Comparison of ENCODE assay signal across 8 cellular contexts in genomic region chr4:105715692-105716278, GRCh38. TPM values are rescaled to one million over a fixed set of nuclear protein-coding genes. Genes with fewer than 3 reads are reported as not detected.
A peak's percentile ranks its signal among the peaks of the same experiment; 100 is the strongest.
DNase-seq lines count a peak whose midpoint lies in the region; FAIRE-seq and TF ChIP-seq lines count a peak whose summit lies in the region.

No MANE protein-coding gene starts in this region.

- peaks cover 17% of the 10 kb centered on the region for H3K4me1 Mint-ChIP-seq in progenitor cell of endocrine pancreas (ENCODE audit: low read depth)
- peaks cover 2% of the 10 kb centered on the region for H3K4me1 Mint-ChIP-seq in activated naive CD4-positive, alpha-beta T cell treated with anti-CD3 and anti-CD28 coated beads for 36 hours (ENCODE audit: low read depth)

- H3K4me3 Mint-ChIP-seq in progenitor cell of endocrine pancreas (ENCODE audit: low read depth): no peak overlapping the region
- no peak overlapping the region for H3K4me3 Mint-ChIP-seq in activated naive CD4-positive, alpha-beta T cell treated with anti-CD3 and anti-CD28 coated beads for 36 hours

- TF ChIP-seq POLR2A in endothelial cell of umbilical vein (IDR thresholded peaks at IDR 0.05; ENCODE audit: low read depth, low read length): no peak

- POLR2A ChIA-PET in endothelial cell of umbilical vein (lab: Charles Lee): no interaction called here

- H3K18ac ChIP-seq in neuronal stem cell (ENCODE audit: low read length): no peak overlapping the region

- H3K9me3 Mint-ChIP-seq in progenitor cell of endocrine pancreas (ENCODE audit: low read depth): no peaks in the 10 kb centered on the region
- no peaks in the 10 kb centered on the region for H3K9me3 Mint-ChIP-seq in activated naive CD4-positive, alpha-beta T cell treated with anti-CD3 and anti-CD28 coated beads for 36 hours

- no peak overlapping the region for H2AK5ac ChIP-seq in neuronal stem cell (ENCODE audit: low read depth, low read length)

- FAIRE-seq in A204.1 (lab: Jason Lieb, UNC) (peak; percentile 98), endothelial cell of umbilical vein (lab: Jason Lieb, UNC) (peak; percentile 4)

- CTCF ChIA-PET in endothelial cell of umbilical vein (lab: Charles Lee): interaction anchor here (0.7 to 3.1 kb wide), 39 partner anchors 10 to 585 kb away, joined by 3 to 85 read pairs (median 4); partner anchors contain the start of gene PPA2
- CTCF ChIA-PET in activated naive CD4-positive, alpha-beta T cell treated with anti-CD3 and anti-CD28 coated beads for 36 hours (lab: Charles Lee): interaction anchor here (0.6 to 1.4 kb wide), 4 partner anchors 16 to 631 kb away, joined by 3 to 4 read pairs (median 4); no protein-coding TSS in a partner anchor

- no TSS peak for BruUV-seq in endothelial cell of umbilical vein (replicated peaks; lab: Mats Ljungman, UMichigan)

- H4K20me1 ChIP-seq in endothelial cell of umbilical vein (replicated peaks; ENCODE audit: control insufficient read depth, extremely low read depth, insufficient read depth, low read length): no peaks in the 10 kb centered on the region

- 100% methylated on average over 1 of the region's 4 CpGs; no CpG with 5 or more reads in 1 of the 2 donors for WGBS in neuronal stem cell (ENCODE audit: extremely low coverage in 2 of 2, insufficient read length in 2 of 2, insufficient replicate concordance in 1 of 2), 2 donors

- no peaks in the 10 kb centered on the region for H3K4me1 ChIP-seq in endothelial cell of umbilical vein (ENCODE audit: control insufficient read depth, extremely low read depth, insufficient read depth, low read length)
- H3K4me1 ChIP-seq in neuronal stem cell (ENCODE audit: control insufficient read depth in 2 of 2, insufficient read depth in 1 of 2, low read depth in 1 of 2, low read length in 2 of 2): no peaks in the 10 kb centered on the region

- H2AFZ ChIP-seq in endothelial cell of umbilical vein (ENCODE audit: low read depth, low read length) (no peak overlapping the region), neuronal stem cell (ENCODE audit: low read length) (no peak overlapping the region)

- intact Hi-C loops in endothelial cell of umbilical vein (cut with micrococcal nuclease): loop anchor here (1.0 to 10.0 kb wide), 4 partner anchors 194 to 487 kb away; no protein-coding TSS in a partner anchor
- intact Hi-C loops in activated naive CD4-positive, alpha-beta T cell treated with anti-CD3 and anti-CD28 coated beads for 36 hours (cut with micrococcal nuclease): loop anchor here (1.0 kb wide), 1 partner anchor 194 kb away; no protein-coding TSS in a partner anchor

- H2BK120ac ChIP-seq in neuronal stem cell (ENCODE audit: low read depth, low read length): no peak overlapping the region

- peaks cover 11% of the 10 kb centered on the region for H3K79me2 ChIP-seq in endothelial cell of umbilical vein (ENCODE audit: control insufficient read depth, insufficient read depth, low read length)

- H3K36me3 Mint-ChIP-seq in progenitor cell of endocrine pancreas (ENCODE audit: insufficient read depth): no peaks in the 10 kb centered on the region
- peaks cover 4% of the 10 kb centered on the region for H3K36me3 Mint-ChIP-seq in activated naive CD4-positive, alpha-beta T cell treated with anti-CD3 and anti-CD28 coated beads for 36 hours (ENCODE audit: low read depth)

- H4K8ac ChIP-seq in neuronal stem cell (ENCODE audit: low read depth, low read length): no peak overlapping the region

- no peaks in the 10 kb centered on the region for H3K79me1 ChIP-seq in neuronal stem cell (ENCODE audit: low read depth, low read length)

- no peak overlapping the region for H2BK12ac ChIP-seq in neuronal stem cell (ENCODE audit: low read length)

- H3K4me2 ChIP-seq in endothelial cell of umbilical vein (ENCODE audit: insufficient read depth, low read length): no peak overlapping the region
- H3K4me2 ChIP-seq in neuronal stem cell (ENCODE audit: insufficient read depth, low read length, poor library complexity, severe bottlenecking): no peak overlapping the region

- no peaks in the 10 kb centered on the region; the same call in 1 of the 2 replicates for H3K36me3 ChIP-seq in GM06990 (ENCODE audit: control insufficient read depth, insufficient read depth, low read length)
- no peaks in the 10 kb centered on the region for H3K36me3 ChIP-seq in endothelial cell of umbilical vein (ENCODE audit: control insufficient read depth in 2 of 2, extremely low read depth in 1 of 2, insufficient read depth in 2 of 2, low read length in 2 of 2)
- peaks cover 9 to 32% of the 10 kb centered on the region in 2 donors for H3K36me3 ChIP-seq in neuronal stem cell (replicated peaks in 1 of 2; ENCODE audit: control insufficient read depth in 2 of 2, insufficient read depth in 2 of 2, low read length in 2 of 2)

- H2BK15ac ChIP-seq in neuronal stem cell (ENCODE audit: low read length): no peak overlapping the region

- H3K9ac ChIP-seq in endothelial cell of umbilical vein (replicated peaks; ENCODE audit: extremely low read depth, insufficient read depth, low read length): no peak overlapping the region
- H3K9ac ChIP-seq in neuronal stem cell (ENCODE audit: low read depth, low read length, poor library complexity): no peak overlapping the region

- no peak overlapping the region for H2BK5ac ChIP-seq in neuronal stem cell (ENCODE audit: low read length)

- no peak overlapping the region for H3K27ac Mint-ChIP-seq in progenitor cell of endocrine pancreas
- no peak overlapping the region for H3K27ac Mint-ChIP-seq in activated naive CD4-positive, alpha-beta T cell treated with anti-CD3 and anti-CD28 coated beads for 36 hours

- H3K4me3 ChIP-seq in GM06990 (replicated peaks; ENCODE audit: low read depth, low read length): no peak overlapping the region
- no peak overlapping the region for H3K4me3 ChIP-seq in endothelial cell of umbilical vein (replicated peaks in 1 of 3; ENCODE audit: insufficient read depth in 1 of 3, low read depth in 1 of 3, low read length in 3 of 3)
- H3K4me3 ChIP-seq in neuronal stem cell (ENCODE audit: low read length in 2 of 2): no peak overlapping the region

- TF ChIP-seq CTCF in GM06990 (IDR thresholded peaks at IDR 0.05; ENCODE audit: insufficient read depth, low read length, poor library complexity, severe bottlenecking): peak; percentile 24
- peak; percentile 12 to 27 for TF ChIP-seq CTCF in endothelial cell of umbilical vein (IDR thresholded peaks at IDR 0.05; ENCODE audit: extremely low read depth in 1 of 2, insufficient read depth in 1 of 2, low read depth in 1 of 2, low read length in 2 of 2)
- peak; percentile 63 for TF ChIP-seq CTCF in progenitor cell of endocrine pancreas (IDR thresholded peaks at IDR 0.05; ENCODE audit: unreplicated experiment)

- H3K9me3 ChIP-seq in endothelial cell of umbilical vein (replicated peaks; ENCODE audit: control insufficient read depth, insufficient read depth, low read length) (no peaks in the 10 kb centered on the region), neuronal stem cell (replicated peaks in 1 of 2; ENCODE audit: control insufficient read depth in 2 of 2, insufficient read depth in 1 of 2, low read depth in 1 of 2, low read length in 2 of 2) (peaks cover 0 to 6% of the 10 kb centered on the region in 2 donors)

- dilution Hi-C loops in endothelial cell of umbilical vein (cut with MboI; ENCODE audit: extremely low pct_ligation_motif_present, low sequenced_read_pairs): no loop called here

- H3K14ac ChIP-seq in neuronal stem cell (ENCODE audit: low read length): no peak overlapping the region

- no peaks in the 10 kb centered on the region for H3K9me1 ChIP-seq in endothelial cell of umbilical vein (replicated peaks; ENCODE audit: control insufficient read depth, extremely low read depth, insufficient read depth, low read length)

- no peak for DNase-seq in GM06990 (ENCODE audit: extremely low read depth, insufficient read length)
- DNase-seq in NCI-H82 (lab: John Stamatoyannopoulos, UW): peak; percentile 39
- peak; percentile 64 for DNase-seq in endothelial cell of umbilical vein (ENCODE audit: low read depth, low spot score)
- no peak for DNase-seq in progenitor cell of endocrine pancreas (ENCODE audit: low spot score, unreplicated experiment)
- no peak for DNase-seq in activated naive CD4-positive, alpha-beta T cell treated with anti-CD3 and anti-CD28 coated beads for 36 hours
- DNase-seq in neuronal stem cell (ENCODE audit: low spot score): no peak
- no peak for DNase-seq in stimulated activated CD4-positive, alpha-beta T cell treated with anti-CD3 and anti-CD28 coated beads, Interleukin-4, amount 100 ng/mL, for 24 hours

- no peak overlapping the region for H3K4ac ChIP-seq in neuronal stem cell (ENCODE audit: low read length)

- H3K27me3 ChIP-seq in GM06990 (replicated peaks; ENCODE audit: control insufficient read depth, insufficient read depth, low read length) (no peaks in the 10 kb centered on the region), endothelial cell of umbilical vein (ENCODE audit: control insufficient read depth in 2 of 2, insufficient read depth in 2 of 2, low read length in 2 of 2) (no peaks in the 10 kb centered on the region), neuronal stem cell (ENCODE audit: control insufficient read depth in 3 of 3, insufficient read depth in 3 of 3, low read depth in 1 of 3, low read length in 3 of 3) (no peaks in the 10 kb centered on the region)

- no peak overlapping the region for H3K27ac ChIP-seq in endothelial cell of umbilical vein (ENCODE audit: insufficient read depth, low read depth, low read length)
- H3K27ac ChIP-seq in neuronal stem cell (replicated peaks; ENCODE audit: low read length): no peak overlapping the region

- no peak overlapping the region for H4K91ac ChIP-seq in neuronal stem cell (ENCODE audit: low read depth, low read length, poor library complexity)

- no peaks in the 10 kb centered on the region for H3K27me3 Mint-ChIP-seq in progenitor cell of endocrine pancreas
- no peaks in the 10 kb centered on the region for H3K27me3 Mint-ChIP-seq in activated naive CD4-positive, alpha-beta T cell treated with anti-CD3 and anti-CD28 coated beads for 36 hours (ENCODE audit: low read depth)

- no peak overlapping the region for H3K23ac ChIP-seq in neuronal stem cell (ENCODE audit: low read depth, low read length, poor library complexity)

RNA-seq across cellular contexts. Expression of gene GSTCD, which starts 7.2 kb away (rescaled TPM):
- 11.3 and 13.1 TPM in 2 replicates for total RNA-seq in endothelial cell of umbilical vein
- 2.4 and 3.3 TPM in 2 replicates for polyA plus RNA-seq in endothelial cell of umbilical vein
- polyA plus RNA-seq in endothelial cell of umbilical vein (2011; cell fraction: cytosol; rRNA removed): 5.3 and 5.6 TPM in 2 replicates
- polyA plus RNA-seq in endothelial cell of umbilical vein (2011; cell fraction: nucleus; rRNA removed): 4.7 and 6.8 TPM in 2 replicates
- 5.6 and 7.7 TPM in 2 replicates for polyA plus RNA-seq in endothelial cell of umbilical vein (2012)
- polyA minus RNA-seq in endothelial cell of umbilical vein: 7.3 and 10.1 TPM in 2 replicates
- 9.5 TPM for polyA minus RNA-seq in endothelial cell of umbilical vein (2011; cell fraction: cytosol; rRNA and poly(A)+ RNA removed)
- polyA minus RNA-seq in endothelial cell of umbilical vein (2011; cell fraction: nucleus; rRNA and poly(A)+ RNA removed): 17.5 and 19.8 TPM in 2 replicates
- 25.5 and 26.3 TPM in 2 replicates for total RNA-seq in progenitor cell of endocrine pancreas
- total RNA-seq in activated naive CD4-positive, alpha-beta T cell treated with anti-CD3 and anti-CD28 coated beads for 36 hours: 10 to 100 TPM; 15.8 to 18.2 TPM
- 16.5 TPM for polyA plus RNA-seq in neuronal stem cell (2013, experiment 1 of 2)
- polyA plus RNA-seq in neuronal stem cell (2013, experiment 2 of 2): 18.9 TPM

RNA-seq across cellular contexts. Expression of gene INTS12, which starts 7.3 kb away (rescaled TPM):
- total RNA-seq in endothelial cell of umbilical vein (19.5 and 19.7 TPM in 2 replicates), progenitor cell of endocrine pancreas (17.8 and 18.7 TPM in 2 replicates)
- polyA plus RNA-seq in endothelial cell of umbilical vein: 18.3 and 20.9 TPM in 2 replicates
- polyA plus RNA-seq in endothelial cell of umbilical vein (2011; cell fraction: cytosol; rRNA removed): 28.5 and 29.3 TPM in 2 replicates
- 29.5 and 33.8 TPM in 2 replicates for polyA plus RNA-seq in endothelial cell of umbilical vein (2011; cell fraction: nucleus; rRNA removed)
- 21.8 and 29.8 TPM in 2 replicates for polyA plus RNA-seq in endothelial cell of umbilical vein (2012)
- 33.3 and 35.9 TPM in 2 replicates for polyA minus RNA-seq in endothelial cell of umbilical vein
- polyA minus RNA-seq in endothelial cell of umbilical vein (2011; cell fraction: cytosol; rRNA and poly(A)+ RNA removed): 5.0 TPM
- 20.2 and 24.7 TPM in 2 replicates for polyA minus RNA-seq in endothelial cell of umbilical vein (2011; cell fraction: nucleus; rRNA and poly(A)+ RNA removed)
- 10 to 100 TPM; 24.5 to 24.8 TPM for total RNA-seq in activated naive CD4-positive, alpha-beta T cell treated with anti-CD3 and anti-CD28 coated beads for 36 hours
- polyA plus RNA-seq in neuronal stem cell (2013, experiment 1 of 2): 28.0 TPM
- polyA plus RNA-seq in neuronal stem cell (2013, experiment 2 of 2): 28.3 TPM

Comparison
In these comparisons a context has a peak if more than half of its experiments do, and no peak if none do; other contexts are left out.
1. DNase-seq: peak in NCI-H82 (single experiment) and endothelial cell of umbilical vein (single experiment); none in GM06990 (single experiment), progenitor cell of endocrine pancreas (single experiment), activated naive CD4-positive, alpha-beta T cell treated with anti-CD3 and anti-CD28 coated beads for 36 hours (single experiment), neuronal stem cell (single experiment) and stimulated activated CD4-positive, alpha-beta T cell treated with anti-CD3 and anti-CD28 coated beads, Interleukin-4, amount 100 ng/mL, for 24 hours (single experiment).
2. Peak in every context shown above with its lines, with median percentiles within 50 percentile points of each other: CTCF ChIP-seq.